ENCODE assay signal across 10 cellular contexts in the genomic region with DNA sequence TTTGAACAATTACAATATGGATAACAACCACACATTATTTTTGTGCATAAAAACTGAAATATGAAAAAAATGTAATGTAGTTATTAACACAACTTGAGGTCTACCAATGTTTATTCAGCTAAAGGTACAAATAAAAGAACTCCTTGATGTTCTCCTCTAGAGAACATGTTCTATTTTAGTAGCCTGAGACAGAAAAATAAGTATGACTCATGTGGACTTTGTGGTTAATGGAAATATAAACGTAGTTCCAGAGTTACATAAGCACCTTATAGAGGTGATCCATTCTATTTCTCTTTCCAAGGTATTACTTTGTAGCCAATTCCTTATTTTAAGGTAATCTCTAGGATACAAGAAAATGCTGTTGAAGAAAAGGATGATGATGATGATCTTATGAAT. TPM values are rescaled to one million over a fixed set of nuclear protein-coding genes. Genes with fewer than 3 reads are reported as not detected.
DNase-seq lines count a peak whose midpoint lies in the region; ATAC-seq and TF ChIP-seq lines count a peak whose summit lies in the region.
"Had no signal": no experiment of that assay in that cellular context is flagged by ENCODE, and none has a peak within 500 bp of the region (broad histone marks: within the 10 kb centered on the region; RNA-seq: fewer than 3 reads in every experiment).

No MANE protein-coding gene starts in this region.

- peaks cover 19% of the 10 kb centered on the region in 2 donors for H3K4me1 ChIP-seq in gastrocnemius medialis

- in situ Hi-C loops in gastrocnemius medialis (cut with MboI; ENCODE audit: low sequenced_read_pairs in 4 of 4) = no loop called here

- peak overlapping the region; percentile 63 to 84 (median 78) for H3K27ac ChIP-seq in gastrocnemius medialis

- H3K36me3 ChIP-seq in gastrocnemius medialis = peaks cover 0 to 18% of the 10 kb centered on the region in 2 donors

- DNase-seq in HCEC 1CT (peak; percentile 51), fibroblast of peridontal ligament (ENCODE audit: extremely low read depth) (peak; percentile 27), gastrocnemius medialis (no peak), NCI-H2107 treated with DMSO at 0.1 percent for 48 hours (lab: John Stamatoyannopoulos, UW; ENCODE audit: unreplicated experiment) (no peak), NCI-H1048 (lab: John Stamatoyannopoulos, UW) (no peak)
- DNase-seq: mesendoderm, retina had no signal

- TF ChIP-seq POLR2A in gastrocnemius medialis (IDR thresholded peaks at IDR 0.05) = no peak

- H3K9me3 ChIP-seq in gastrocnemius medialis = no peaks in the 10 kb centered on the region

- no peaks in the 10 kb centered on the region for H3K27me3 ChIP-seq in gastrocnemius medialis

- peak; percentile 61 for ATAC-seq in SK-N-SH treated with all-trans-retinoic acid at 6 μM for 48 hours
- peak; percentile 93 to 95 for ATAC-seq in gastrocnemius medialis
- ATAC-seq in GM21619 (IDR thresholded peaks at IDR 0.05; ENCODE audit: unreplicated experiment) = no peak
- ATAC-seq in GM21515 (IDR thresholded peaks at IDR 0.05; ENCODE audit: unreplicated experiment) = no peak

- intact Hi-C loops in gastrocnemius medialis (cut with DNase I; ENCODE audit: low total_unique reads) = no loop called here

- H3K4me3 ChIP-seq in gastrocnemius medialis = peak overlapping the region in 1 of 4 donors; percentile 8

- TF ChIP-seq CTCF in gastrocnemius medialis (IDR thresholded peaks at IDR 0.05 in 4 of 5, conservative IDR thresholded peaks at IDR 0.05 in 1 of 5) = no peak

TF ChIP-seq in SK-N-SH treated with all-trans-retinoic acid at 6 μM for 48 hours, 23 proteins besides CTCF, POLR2A, EP300 and RAD21:
- TF ChIP-seq, protein P1, sequence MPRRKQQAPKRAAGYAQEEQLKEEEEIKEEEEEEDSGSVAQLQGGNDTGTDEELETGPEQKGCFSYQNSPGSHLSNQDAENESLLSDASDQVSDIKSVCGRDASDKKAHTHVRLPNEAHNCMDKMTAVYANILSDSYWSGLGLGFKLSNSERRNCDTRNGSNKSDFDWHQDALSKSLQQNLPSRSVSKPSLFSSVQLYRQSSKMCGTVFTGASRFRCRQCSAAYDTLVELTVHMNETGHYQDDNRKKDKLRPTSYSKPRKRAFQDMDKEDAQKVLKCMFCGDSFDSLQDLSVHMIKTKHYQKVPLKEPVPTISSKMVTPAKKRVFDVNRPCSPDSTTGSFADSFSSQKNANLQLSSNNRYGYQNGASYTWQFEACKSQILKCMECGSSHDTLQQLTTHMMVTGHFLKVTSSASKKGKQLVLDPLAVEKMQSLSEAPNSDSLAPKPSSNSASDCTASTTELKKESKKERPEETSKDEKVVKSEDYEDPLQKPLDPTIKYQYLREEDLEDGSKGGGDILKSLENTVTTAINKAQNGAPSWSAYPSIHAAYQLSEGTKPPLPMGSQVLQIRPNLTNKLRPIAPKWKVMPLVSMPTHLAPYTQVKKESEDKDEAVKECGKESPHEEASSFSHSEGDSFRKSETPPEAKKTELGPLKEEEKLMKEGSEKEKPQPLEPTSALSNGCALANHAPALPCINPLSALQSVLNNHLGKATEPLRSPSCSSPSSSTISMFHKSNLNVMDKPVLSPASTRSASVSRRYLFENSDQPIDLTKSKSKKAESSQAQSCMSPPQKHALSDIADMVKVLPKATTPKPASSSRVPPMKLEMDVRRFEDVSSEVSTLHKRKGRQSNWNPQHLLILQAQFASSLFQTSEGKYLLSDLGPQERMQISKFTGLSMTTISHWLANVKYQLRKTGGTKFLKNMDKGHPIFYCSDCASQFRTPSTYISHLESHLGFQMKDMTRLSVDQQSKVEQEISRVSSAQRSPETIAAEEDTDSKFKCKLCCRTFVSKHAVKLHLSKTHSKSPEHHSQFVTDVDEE (CRISPR knock-in tag; IDR thresholded peaks at IDR 0.05) = no peak
- no peak for TF ChIP-seq ZNF70 (CRISPR knock-in tag; IDR thresholded peaks at IDR 0.05)
- TF ChIP-seq, protein P2, sequence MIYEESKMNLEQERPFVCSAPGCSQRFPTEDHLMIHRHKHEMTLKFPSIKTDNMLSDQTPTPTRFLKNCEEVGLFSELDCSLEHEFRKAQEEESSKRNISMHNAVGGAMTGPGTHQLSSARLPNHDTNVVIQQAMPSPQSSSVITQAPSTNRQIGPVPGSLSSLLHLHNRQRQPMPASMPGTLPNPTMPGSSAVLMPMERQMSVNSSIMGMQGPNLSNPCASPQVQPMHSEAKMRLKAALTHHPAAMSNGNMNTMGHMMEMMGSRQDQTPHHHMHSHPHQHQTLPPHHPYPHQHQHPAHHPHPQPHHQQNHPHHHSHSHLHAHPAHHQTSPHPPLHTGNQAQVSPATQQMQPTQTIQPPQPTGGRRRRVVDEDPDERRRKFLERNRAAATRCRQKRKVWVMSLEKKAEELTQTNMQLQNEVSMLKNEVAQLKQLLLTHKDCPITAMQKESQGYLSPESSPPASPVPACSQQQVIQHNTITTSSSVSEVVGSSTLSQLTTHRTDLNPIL (CRISPR knock-in tag; IDR thresholded peaks at IDR 0.05; ENCODE audit: low read depth) = no peak
- TF ChIP-seq ZFP3 (CRISPR knock-in tag; IDR thresholded peaks at IDR 0.05) = no peak
- TF ChIP-seq PPARA (CRISPR knock-in tag; IDR thresholded peaks at IDR 0.05; ENCODE audit: borderline replicate concordance) = no peak
- no peak for TF ChIP-seq GLIS3 (CRISPR knock-in tag; IDR thresholded peaks at IDR 0.05)
- TF ChIP-seq ZC3H10 (CRISPR knock-in tag; IDR thresholded peaks at IDR 0.05) = no peak
- no peak for TF ChIP-seq TOX (CRISPR knock-in tag; IDR thresholded peaks at IDR 0.05; ENCODE audit: borderline replicate concordance)
- TF ChIP-seq, protein P3, sequence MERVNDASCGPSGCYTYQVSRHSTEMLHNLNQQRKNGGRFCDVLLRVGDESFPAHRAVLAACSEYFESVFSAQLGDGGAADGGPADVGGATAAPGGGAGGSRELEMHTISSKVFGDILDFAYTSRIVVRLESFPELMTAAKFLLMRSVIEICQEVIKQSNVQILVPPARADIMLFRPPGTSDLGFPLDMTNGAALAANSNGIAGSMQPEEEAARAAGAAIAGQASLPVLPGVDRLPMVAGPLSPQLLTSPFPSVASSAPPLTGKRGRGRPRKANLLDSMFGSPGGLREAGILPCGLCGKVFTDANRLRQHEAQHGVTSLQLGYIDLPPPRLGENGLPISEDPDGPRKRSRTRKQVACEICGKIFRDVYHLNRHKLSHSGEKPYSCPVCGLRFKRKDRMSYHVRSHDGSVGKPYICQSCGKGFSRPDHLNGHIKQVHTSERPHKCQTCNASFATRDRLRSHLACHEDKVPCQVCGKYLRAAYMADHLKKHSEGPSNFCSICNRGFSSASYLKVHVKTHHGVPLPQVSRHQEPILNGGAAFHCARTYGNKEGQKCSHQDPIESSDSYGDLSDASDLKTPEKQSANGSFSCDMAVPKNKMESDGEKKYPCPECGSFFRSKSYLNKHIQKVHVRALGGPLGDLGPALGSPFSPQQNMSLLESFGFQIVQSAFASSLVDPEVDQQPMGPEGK (CRISPR knock-in tag; IDR thresholded peaks at IDR 0.05; ENCODE audit: borderline replicate concordance) = no peak
- no peak for TF ChIP-seq BACH2 (CRISPR knock-in tag; IDR thresholded peaks at IDR 0.05; ENCODE audit: borderline replicate concordance)
- no peak for TF ChIP-seq ISL1 (CRISPR knock-in tag; IDR thresholded peaks at IDR 0.05)
TF ChIP-seq in SK-N-SH treated with all-trans-retinoic acid at 6 μM for 48 hours: peak in this region for 0.

RNA-seq across cellular contexts. Expression of a gene that starts 25.7 kb away (rescaled TPM):
- total RNA-seq in gastrocnemius medialis = 10 to 100 TPM; 12.2 to 16.2 (median 13.6) TPM

RNA-seq across cellular contexts. Expression of a gene that starts 25.7 kb away (rescaled TPM):
- total RNA-seq in gastrocnemius medialis = 100 to 1,000 TPM; 293 to 550 (median 332) TPM

Comparison
In these comparisons a context has a peak if more than half of its experiments do, and no peak if none do; other contexts are left out.
1. DNase-seq: peak in HCEC 1CT (single experiment) and fibroblast of peridontal ligament (single experiment); none in gastrocnemius medialis (0 of 2), NCI-H2107 treated with DMSO at 0.1 percent for 48 hours (single experiment) and NCI-H1048 (single experiment).
2. ATAC-seq: peak in SK-N-SH treated with all-trans-retinoic acid at 6 μM for 48 hours (single experiment) and gastrocnemius medialis (2 of 2); none in GM21619 (single experiment) and GM21515 (single experiment).